ENCODE assay signal across 11 cellular contexts in the genomic region with DNA sequence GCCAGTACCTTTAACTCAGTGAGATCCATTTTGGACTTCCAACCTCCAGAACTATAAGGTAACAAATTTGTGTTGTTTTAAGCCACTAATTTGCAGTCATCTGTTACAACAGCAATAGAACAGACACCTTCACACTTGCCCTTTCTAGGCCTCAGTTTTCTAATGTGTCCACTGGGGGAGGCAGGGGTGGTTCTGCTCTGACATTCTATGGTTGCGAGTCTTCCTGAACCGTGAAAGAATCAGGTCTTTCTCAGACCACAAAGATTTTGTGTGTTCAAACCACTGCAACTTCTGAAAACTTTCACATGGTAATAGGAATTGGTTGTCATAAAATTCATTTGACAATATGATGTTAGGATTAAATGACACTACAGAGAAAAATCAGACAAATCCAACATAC. TPM values are rescaled to one million over a fixed set of nuclear protein-coding genes. Genes with fewer than 3 reads are reported as not detected.
DNase-seq lines count a peak whose midpoint lies in the region; ATAC-seq and TF ChIP-seq lines count a peak whose summit lies in the region.
"Had no signal": no experiment of that assay in that cellular context is flagged by ENCODE, and none has a peak within 500 bp of the region (broad histone marks: within the 10 kb centered on the region; RNA-seq: fewer than 3 reads in every experiment).

No MANE protein-coding gene starts in this region.

- no peak for TF ChIP-seq POLR2A in GM18505 (IDR thresholded peaks at IDR 0.05; ENCODE audit: borderline replicate concordance, extremely low read depth, insufficient read depth, insufficient read length)

- no peaks in the 10 kb centered on the region for H3K4me1 ChIP-seq in endodermal cell (ENCODE audit: control insufficient read depth, insufficient read depth, low read length)

- H3K4me3 Mint-ChIP-seq in endodermal cell: no peak overlapping the region

- no peak overlapping the region for H3K27ac Mint-ChIP-seq in endodermal cell

- H3K27ac ChIP-seq in endodermal cell (ENCODE audit: low read depth, low read length): no peak overlapping the region

- peaks cover 3% of the 10 kb centered on the region for H3K9me3 ChIP-seq in endodermal cell (ENCODE audit: control insufficient read depth, low read length)

- H3K9ac ChIP-seq in endodermal cell (ENCODE audit: extremely low read depth, low read length, poor library complexity, severe bottlenecking): no peak overlapping the region

- DNase-seq in endodermal cell (no peak), NCI-H510A (lab: John Stamatoyannopoulos, UW) (no peak), NCI-H1694 (lab: John Stamatoyannopoulos, UW) (no peak)
- DNase-seq: activated CD4-positive, CD25-positive, alpha-beta regulatory T cell; Karpas-422 had no signal

- H3K36me3 ChIP-seq in endodermal cell (ENCODE audit: control insufficient read depth, insufficient read depth, low read length): no peaks in the 10 kb centered on the region

- H3K27me3 ChIP-seq in endodermal cell (ENCODE audit: control insufficient read depth, insufficient read depth, low read length, poor library complexity, severe bottlenecking): peaks cover 34% of the 10 kb centered on the region

- peaks cover 18% of the 10 kb centered on the region for H3K27me3 Mint-ChIP-seq in endodermal cell (ENCODE audit: insufficient read depth)

- no peak overlapping the region for H3K4me3 ChIP-seq in endodermal cell (ENCODE audit: low read length)

- ATAC-seq in GM18505 (IDR thresholded peaks at IDR 0.05; ENCODE audit: unreplicated experiment) (peak; percentile 53), GM21381 (IDR thresholded peaks at IDR 0.05; ENCODE audit: unreplicated experiment) (peak; percentile 60), HG03354 (IDR thresholded peaks at IDR 0.05; ENCODE audit: poor library complexity, severe bottlenecking, unreplicated experiment) (peak; percentile 75), GM19467 (IDR thresholded peaks at IDR 0.05; ENCODE audit: unreplicated experiment) (no peak)
- ATAC-seq: HCT116, sciatic nerve had no signal

- 76 to 89% methylated on average over 2 of the region's 2 CpGs for WGBS in endodermal cell (ENCODE audit: insufficient coverage in 1 of 2, insufficient read length in 1 of 2), 2 experiments

- peak; percentile 11 for TF ChIP-seq CTCF in endodermal cell (conservative IDR thresholded peaks at IDR 0.05)

- H3K9me3 Mint-ChIP-seq in endodermal cell: peaks cover 1% of the 10 kb centered on the region

- no peaks in the 10 kb centered on the region for H3K36me3 Mint-ChIP-seq in endodermal cell (ENCODE audit: low read depth)

- H3K4me1 Mint-ChIP-seq in endodermal cell: no peaks in the 10 kb centered on the region

RNA-seq across cellular contexts. Expression of a gene that starts 26.8 kb away (rescaled TPM):
- not detected for total RNA-seq in endodermal cell
- not detected for polyA plus RNA-seq in endodermal cell (2013, experiment 1 of 2)
- polyA plus RNA-seq in endodermal cell (2013, experiment 2 of 2): not detected
